In the genomic region with DNA sequence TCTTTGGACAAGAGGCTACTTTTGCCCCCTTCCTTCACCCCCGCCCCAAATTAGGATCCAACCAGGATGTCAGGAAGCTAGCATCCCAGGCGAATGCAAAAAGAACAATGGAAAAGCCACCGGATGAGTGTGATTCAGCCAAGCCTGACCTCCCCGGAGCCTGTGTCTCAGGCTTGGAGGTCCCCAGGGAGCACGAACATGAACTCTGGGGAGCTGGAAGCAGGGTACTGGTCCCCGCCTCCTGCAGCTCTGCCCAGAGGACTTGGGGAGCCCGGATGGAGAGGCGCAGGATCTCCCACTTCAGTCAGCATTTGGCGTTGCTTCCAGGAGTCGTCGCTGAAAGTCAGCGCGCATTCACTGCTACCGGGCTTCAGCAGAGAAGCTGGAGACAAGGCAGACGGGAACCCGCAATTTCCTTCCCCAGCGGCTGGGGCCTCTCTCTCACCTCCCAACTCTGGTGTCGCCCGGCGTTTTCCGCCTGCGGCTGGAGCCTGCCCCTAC, we compare ENCODE assay signal across 17 cellular contexts.
A peak's percentile ranks its signal among the peaks of the same experiment; 100 is the strongest.
DNase-seq lines count a peak whose midpoint lies in the region; ATAC-seq and TF ChIP-seq lines count a peak whose summit lies in the region.
"Had no signal": no experiment of that assay in that cellular context is flagged by ENCODE, and none has a peak within 500 bp of the region (broad histone marks: within the 10 kb centered on the region; RNA-seq: fewer than 3 reads in every experiment).

No MANE protein-coding gene starts in this region.

- H3K36me3 ChIP-seq in HUES6 (ENCODE audit: control insufficient read depth, insufficient read depth, low read length) = no peaks in the 10 kb centered on the region
- H3K36me3 ChIP-seq: gastroesophageal sphincter, right atrium auricular region had no signal

- no peak for ATAC-seq in stimulated activated effector memory CD8-positive, alpha-beta T cell treated with anti-CD3 and anti-CD28 coated beads, Interleukin-12 subunit alpha, Interleukin-12 subunit beta, amount 100 ng/mL, for 72 hours
- ATAC-seq: activated CD4-positive, alpha-beta T cell treated with anti-CD3 and anti-CD28 coated beads for 36 hours; activated T-cell treated with anti-CD3 and anti-CD28 coated beads, Interleukin-2, amount 50 U/mL, for 72 hours; gastroesophageal sphincter had no signal

- in situ Hi-C loops in astrocyte of the spinal cord (cut with HindIII; ENCODE audit: low sequenced_read_pairs) = no loop called here

- H3K9me3 ChIP-seq in HUES6 (ENCODE audit: control insufficient read depth, insufficient read depth, low read depth, low read length) (no peaks in the 10 kb centered on the region), iPS-18c (ENCODE audit: control insufficient read depth, insufficient read depth, low read length) (no peaks in the 10 kb centered on the region)
- H3K9me3 ChIP-seq: right atrium auricular region had no signal

- no peaks in the 10 kb centered on the region for H3K36me3 Mint-ChIP-seq in stimulated activated effector memory CD8-positive, alpha-beta T cell treated with anti-CD3 and anti-CD28 coated beads, Interleukin-12 subunit alpha, Interleukin-12 subunit beta, amount 100 ng/mL, for 72 hours
- H3K36me3 Mint-ChIP-seq: CD4-positive, CD25-positive, alpha-beta regulatory T cell had no signal

- DNase-seq in astrocyte of the spinal cord (ENCODE audit: low read depth, low spot score) = peak; percentile 55
- no peak for DNase-seq in stimulated activated effector memory CD8-positive, alpha-beta T cell treated with anti-CD3 and anti-CD28 coated beads, Interleukin-12 subunit alpha, Interleukin-12 subunit beta, amount 100 ng/mL, for 72 hours (ENCODE audit: low spot score in 2 of 2)
- DNase-seq in middle frontal gyrus (ENCODE audit: extremely low spot score, low spot score) = no peak
- DNase-seq in NAMALWA (ENCODE audit: low spot score) = no peak
- DNase-seq: activated CD4-positive, alpha-beta T cell treated with anti-CD3 and anti-CD28 coated beads for 36 hours; activated T-cell treated with anti-CD3 and anti-CD28 coated beads, Interleukin-2, amount 50 U/mL, for 72 hours; CD4-positive, CD25-positive, alpha-beta regulatory T cell; dorsolateral prefrontal cortex; IMR-90; NCI-H1436; NCI-H524 treated with DMSO at 0.1 percent for 48 hours; stimulated activated naive CD4-positive, alpha-beta T cell treated with Interleukin-2 at 50 U/mL for 16 hours had no signal

- no peak overlapping the region for H3K27ac Mint-ChIP-seq in stimulated activated effector memory CD8-positive, alpha-beta T cell treated with anti-CD3 and anti-CD28 coated beads, Interleukin-12 subunit alpha, Interleukin-12 subunit beta, amount 100 ng/mL, for 72 hours
- H3K27ac Mint-ChIP-seq: activated CD4-positive, alpha-beta T cell treated with anti-CD3 and anti-CD28 coated beads for 36 hours; activated T-cell treated with anti-CD3 and anti-CD28 coated beads, Interleukin-2, amount 50 U/mL, for 72 hours; CD4-positive, CD25-positive, alpha-beta regulatory T cell had no signal

- peaks cover 11% of the 10 kb centered on the region for H3K4me1 Mint-ChIP-seq in stimulated activated effector memory CD8-positive, alpha-beta T cell treated with anti-CD3 and anti-CD28 coated beads, Interleukin-12 subunit alpha, Interleukin-12 subunit beta, amount 100 ng/mL, for 72 hours

- H3K4me3 ChIP-seq in HUES6 (ENCODE audit: low read depth, low read length) (peak overlapping the region; percentile 49), astrocyte of the spinal cord (ENCODE audit: low read depth, low read length) (no peak overlapping the region), iPS-18c (ENCODE audit: insufficient read depth, low read depth, low read length) (peak overlapping the region; percentile 53; the same call in 1 of the 2 replicates), skin epidermis (no peak overlapping the region)
- H3K4me3 ChIP-seq: gastroesophageal sphincter, right atrium auricular region had no signal

- peaks cover 3% of the 10 kb centered on the region for H3K9me3 Mint-ChIP-seq in stimulated activated effector memory CD8-positive, alpha-beta T cell treated with anti-CD3 and anti-CD28 coated beads, Interleukin-12 subunit alpha, Interleukin-12 subunit beta, amount 100 ng/mL, for 72 hours

- TF ChIP-seq CTCF in astrocyte of the spinal cord (IDR thresholded peaks at IDR 0.05; ENCODE audit: low read depth, low read length) = no peak

- H3K27ac ChIP-seq in HUES6 (ENCODE audit: low read depth, low read length) = no peak overlapping the region
- peak overlapping the region in 17 of 21 experiments; percentile 3 to 91 (median 73) for H3K27ac ChIP-seq in skin epidermis
- H3K27ac ChIP-seq: gastroesophageal sphincter, right atrium auricular region had no signal

- no peak overlapping the region for H3K4me3 Mint-ChIP-seq in stimulated activated effector memory CD8-positive, alpha-beta T cell treated with anti-CD3 and anti-CD28 coated beads, Interleukin-12 subunit alpha, Interleukin-12 subunit beta, amount 100 ng/mL, for 72 hours
- H3K4me3 Mint-ChIP-seq: activated CD4-positive, alpha-beta T cell treated with anti-CD3 and anti-CD28 coated beads for 36 hours; activated T-cell treated with anti-CD3 and anti-CD28 coated beads, Interleukin-2, amount 50 U/mL, for 72 hours had no signal

- H3K9ac ChIP-seq in HUES6 (ENCODE audit: low read length) = no peak overlapping the region

- H3K27me3 ChIP-seq in HUES6 (ENCODE audit: control insufficient read depth, insufficient read depth, low read length) = peaks cover 100% of the 10 kb centered on the region

- H3K4me1 ChIP-seq in HUES6 (ENCODE audit: control insufficient read depth, insufficient read depth, low read length) = peaks cover 60% of the 10 kb centered on the region

Comparison
In these comparisons a context has a peak if more than half of its experiments do, and no peak if none do; other contexts are left out.
1. H3K4me3 ChIP-seq: peak in HUES6 (single experiment) and iPS-18c (single experiment); none in astrocyte of the spinal cord (single experiment) and skin epidermis (0 of 7).